8 cellular contexts compared by ENCODE assay signal in genomic region chr5:173616577-173617118, GRCh38. TPM values are rescaled to one million over a fixed set of nuclear protein-coding genes. Genes with fewer than 3 reads are reported as not detected.
DNase-seq lines count a peak whose midpoint lies in the region; ATAC-seq and TF ChIP-seq lines count a peak whose summit lies in the region.

Gene BOD1 (minus strand): TSS chr5:173616650. CDS start chr5:173616436, 214 bp downstream.

- peak within 1 kb of the TSS; percentile 92 for H3K27ac Mint-ChIP-seq in T-helper 17 cell

- TF ChIP-seq POLR2A in upper lobe of left lung (IDR thresholded peaks at IDR 0.05), result peak in 1 of 4 donors; percentile 38

- H3K9me3 ChIP-seq in T-helper 17 cell (ENCODE audit: control insufficient read depth, low read length, poor library complexity, severe bottlenecking) (no peaks in the 10 kb centered on the region), upper lobe of left lung (peaks cover 0 to 3% (median 0%) of the 10 kb centered on the region in 4 donors)

- no peaks in the 10 kb centered on the region for H3K27me3 ChIP-seq in upper lobe of left lung

- peaks cover 26% of the 10 kb centered on the region for H3K4me1 Mint-ChIP-seq in T-helper 17 cell

- H3K4me1 ChIP-seq in upper lobe of left lung, result peaks cover 27 to 37% (median 32%) of the 10 kb centered on the region in 4 donors

- H3K27me3 Mint-ChIP-seq in T-helper 17 cell, result no peaks in the 10 kb centered on the region

- peak within 1 kb of the TSS; percentile 63 to 93 (median 80) for H3K4me3 ChIP-seq in upper lobe of left lung

- ATAC-seq in GM18498 (IDR thresholded peaks at IDR 0.05; ENCODE audit: unreplicated experiment) (peak; percentile 92), HG02943 (IDR thresholded peaks at IDR 0.05; ENCODE audit: low read depth, unreplicated experiment) (peak; percentile 92), T-helper 17 cell (peak; percentile 95), left cardiac atrium (peak; percentile 97 to 98), upper lobe of left lung (ENCODE audit: low FRiP score in 2 of 2) (peak; percentile 98 to 99)

- H3K36me3 Mint-ChIP-seq in T-helper 17 cell (ENCODE audit: low read depth), result peaks cover 2% of the 10 kb centered on the region

- DNase-seq in NCI-H187 (lab: John Stamatoyannopoulos, UW) (peak; percentile 87 to 96), T-helper 17 cell (peak; percentile 83 to 91 (median 90)), amygdala (lab: John Stamatoyannopoulos, UW) (peak; percentile 50 to 99 (median 97)), left cardiac atrium (peak; percentile 98), posterior vena cava (ENCODE audit: low spot score) (peak; percentile 99), upper lobe of left lung (peak; percentile 92 to 99)

- H3K4me3 Mint-ChIP-seq in T-helper 17 cell, result peak within 1 kb of the TSS; percentile 88

- peaks cover 0 to 17% (median 4%) of the 10 kb centered on the region in 4 donors for H3K36me3 ChIP-seq in upper lobe of left lung

- TF ChIP-seq EP300 in upper lobe of left lung (IDR thresholded peaks at IDR 0.05), result peak in 2 of 4 donors; percentile 65 to 66

- intact Hi-C loops in left cardiac atrium (cut with DNase I), result loop anchor here in 1 of 2 donors (5.0 kb wide), 1 partner anchor 696 kb away; no protein-coding TSS in a partner anchor
- intact Hi-C loops in posterior vena cava (cut with DNase I), result loop anchor here in 1 of 2 donors (5.0 kb wide), 2 partner anchors 271 to 696 kb away; partner anchors contain the start of gene CPEB4

- WGBS in upper lobe of left lung, 2 donors, result 4 to 5% methylated on average over 26 to 29 of the region's 37 CpGs

- peak within 1 kb of the TSS; percentile 89 to 98 (median 91) for H3K27ac ChIP-seq in upper lobe of left lung

- no peak for TF ChIP-seq CTCF in upper lobe of left lung (IDR thresholded peaks at IDR 0.05)

RNA-seq across cellular contexts. Expression of gene BOD1, which starts in this region (rescaled TPM):
- total RNA-seq in T-helper 17 cell (10 to 100 TPM; 21.8 TPM), left cardiac atrium (10 to 100 TPM; 43.4 to 45.6 TPM), posterior vena cava (10 to 100 TPM; 34.8 to 35.6 TPM), upper lobe of left lung (10 to 100 TPM; 21.6 to 50.2 (median 34.1) TPM)

Comparison
In these comparisons a context has a peak if more than half of its experiments do, and no peak if none do; other contexts are left out.
1. Peak in every context shown above with its lines: DNase-seq, ATAC-seq, H3K4me3 ChIP-seq and H3K27ac ChIP-seq.